In genomic region chr2:212124597-212124996, GRCh38 we compare ENCODE assay signal across 1 cellular context.
TF ChIP-seq lines count a peak whose summit lies in the region.

No MANE protein-coding gene starts in this region.

TF ChIP-seq in SK-N-SH, 30 proteins besides CTCF, POLR2A, EP300 and RAD21:
- TF ChIP-seq MXI1 (IDR thresholded peaks at IDR 0.05; ENCODE audit: low read depth, low read length) (no peak), FOXJ3 (CRISPR knock-in tag; IDR thresholded peaks at IDR 0.05) (no peak), PBX3 (IDR thresholded peaks at IDR 0.05) (no peak), RFX5 (IDR thresholded peaks at IDR 0.05; ENCODE audit: low read length) (no peak), GABPA (IDR thresholded peaks at IDR 0.05; ENCODE audit: low read depth) (no peak), ZBTB33 (IDR thresholded peaks at IDR 0.05; ENCODE audit: borderline replicate concordance, low read depth) (no peak)
TF ChIP-seq in SK-N-SH: peak in this region for 0.
